ENCODE assay signal across 8 cellular contexts in the genomic region with DNA sequence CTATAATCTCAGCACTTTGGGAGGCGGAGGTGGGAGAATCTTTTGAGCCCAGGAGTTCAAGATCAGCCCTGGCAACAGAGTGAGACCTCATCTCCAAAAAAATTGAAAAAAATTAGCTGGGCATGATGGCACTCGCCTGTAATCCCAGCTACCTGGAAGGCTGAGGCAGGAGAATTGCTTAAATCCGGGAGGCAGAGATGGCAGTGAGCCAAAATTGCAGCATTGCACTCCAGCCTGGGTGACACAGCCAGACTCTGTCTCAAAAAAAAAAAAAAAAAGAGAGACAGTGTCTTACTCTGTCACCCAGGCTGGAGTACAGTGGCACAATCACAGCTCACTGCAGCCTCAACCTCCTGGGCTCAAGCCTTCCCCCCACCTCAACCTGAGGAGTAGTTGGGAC. TPM values are rescaled to one million over a fixed set of nuclear protein-coding genes. Genes with fewer than 3 reads are reported as not detected.
A peak's percentile ranks its signal among the peaks of the same experiment; 100 is the strongest.
DNase-seq lines count a peak whose midpoint lies in the region; TF ChIP-seq lines count a peak whose summit lies in the region.
"Not testable (repeated sequence)": the region's sequence is repeated elsewhere in the genome, so short reads cannot be mapped to it uniquely, and the experiment has no call there.

No MANE protein-coding gene starts in this region.

- not testable (repeated sequence) for H3K4me3 ChIP-seq in PC-9; mammary epithelial cell (replicated peaks in 1 of 3; ENCODE audit: insufficient read depth in 1 of 3, low read depth in 2 of 3, low read length in 3 of 3); thyroid gland (replicated peaks in 1 of 3)

- H3K4me2 ChIP-seq in PC-9; mammary epithelial cell (ENCODE audit: insufficient read depth, low read depth, low read length): not testable (repeated sequence)

- not testable (repeated sequence) for TF ChIP-seq CTCF in C4-2B (conservative IDR thresholded peaks at IDR 0.05); PC-9 (conservative IDR thresholded peaks at IDR 0.05); mammary epithelial cell (conservative IDR thresholded peaks at IDR 0.05 in 1 of 2, IDR thresholded peaks at IDR 0.05 in 1 of 2; ENCODE audit: extremely low read depth in 1 of 2, insufficient read depth in 1 of 2, low read depth in 1 of 2, low read length in 2 of 2); thyroid gland (IDR thresholded peaks at IDR 0.05)

- not testable (repeated sequence) for H3K9me3 ChIP-seq in PC-9 (ENCODE audit: insufficient read depth, low read depth); mammary epithelial cell (replicated peaks; ENCODE audit: insufficient read depth, low read length); thyroid gland

- intact Hi-C loops in PC-9 (cut with micrococcal nuclease; ENCODE audit: unreplicated experiment); mammary epithelial cell (cut with micrococcal nuclease); thyroid gland (cut with DNase I): not testable (repeated sequence)

- dilution Hi-C loops in mammary epithelial cell (cut with HindIII; ENCODE audit: low sequenced_read_pairs), result loop anchor here (5.0 kb wide), 3 partner anchors 34 to 99 kb away; no protein-coding TSS in a partner anchor

- CTCF ChIA-PET in PC-9 (lab: Charles Lee), result not testable (repeated sequence)
- CTCF ChIA-PET in mammary epithelial cell (lab: Charles Lee; ENCODE audit: low non-redundant PET), result interaction anchor here (0.5 kb wide), 1 partner anchor 501 kb away, joined by 3 read pairs; no protein-coding TSS in a partner anchor

- not testable (repeated sequence) for H3K4me1 ChIP-seq in PC-9 (replicated peaks; ENCODE audit: insufficient read depth); thyroid gland
- peaks cover 17% of the 10 kb centered on the region for H3K4me1 ChIP-seq in mammary epithelial cell (ENCODE audit: insufficient read depth, low read length)

- 0% methylated on average over 2 of the region's 3 CpGs for WGBS in mammary epithelial cell (ENCODE audit: low coverage, missing lambda C conversion rate)
- WGBS in thyroid gland, 2 donors, result 45 to 54% methylated on average over 3 of the region's 3 CpGs

- not testable (repeated sequence) for H3K9ac ChIP-seq in mammary epithelial cell (ENCODE audit: insufficient read depth, low read length)

- not testable (repeated sequence) for BruUV-seq in PC-9 (replicated peaks; lab: Mats Ljungman, UMichigan); mammary epithelial cell (replicated peaks; lab: Mats Ljungman, UMichigan)

- peak; percentile 31 for DNase-seq in Daoy (ENCODE audit: low read depth)
- peak; percentile 37 for DNase-seq in NCI-H146 (lab: John Stamatoyannopoulos, UW)
- DNase-seq in NCI-H345 (lab: John Stamatoyannopoulos, UW), result peak; percentile 68
- peak; percentile 48 to 56 for DNase-seq in PC-9
- peak; percentile 34 for DNase-seq in mammary epithelial cell
- peak; percentile 16 for DNase-seq in kidney tubule cell (ENCODE audit: low spot score)
- DNase-seq in thyroid gland, result peak; percentile 44 to 51

- H4K20me1 ChIP-seq in PC-9 (ENCODE audit: insufficient read depth); mammary epithelial cell (ENCODE audit: insufficient read depth, low read length): not testable (repeated sequence)

- not testable (repeated sequence) for H3K27me3 ChIP-seq in PC-9 (ENCODE audit: insufficient read depth, low read depth); mammary epithelial cell (ENCODE audit: insufficient read depth, low read length); thyroid gland

- not testable (repeated sequence) for H3F3A ChIP-seq in PC-9 (ENCODE audit: insufficient read depth, low read depth)

- H3K9me2 ChIP-seq in PC-9 (ENCODE audit: insufficient read depth), result not testable (repeated sequence)

- not testable (repeated sequence) for H3K79me2 ChIP-seq in PC-9 (ENCODE audit: low read depth); mammary epithelial cell (ENCODE audit: insufficient read depth, low read length)

- POLR2A ChIA-PET in PC-9 (lab: Charles Lee; ENCODE audit: unreplicated experiment), result interaction anchor here (0.6 kb wide), 1 partner anchor 581 kb away, joined by 5 read pairs; no protein-coding TSS in a partner anchor

- H3K36me3 ChIP-seq in PC-9 (ENCODE audit: low read depth); mammary epithelial cell (ENCODE audit: insufficient read depth, low read length); thyroid gland: not testable (repeated sequence)

- H3K27ac ChIP-seq in C4-2B, result 0 out of 2 replicates have a peak overlapping the region, but pooled peaks have one; percentile 3
- not testable (repeated sequence) for H3K27ac ChIP-seq in PC-9; mammary epithelial cell (ENCODE audit: insufficient read depth, low read depth, low read length); thyroid gland

- in situ Hi-C loops in mammary epithelial cell (cut with MboI; ENCODE audit: low sequenced_read_pairs in 2 of 2), result loop anchor here in 1 of 2 donors (25.0 kb wide), 1 partner anchor 116 kb away; no protein-coding TSS in a partner anchor

- not testable (repeated sequence) for TF ChIP-seq POLR2A in thyroid gland (IDR thresholded peaks at IDR 0.05)

- not testable (repeated sequence) for H2AFZ ChIP-seq in PC-9
- peak overlapping the region; percentile 48 for H2AFZ ChIP-seq in mammary epithelial cell (ENCODE audit: low read depth, low read length)

RNA-seq across cellular contexts. Expression of a gene that starts 27.2 kb away (rescaled TPM):
- total RNA-seq in Daoy (2014; rRNA removed; shearing (Covaris generic)), result 13.1 and 18.8 TPM in 2 replicates
- total RNA-seq in PC-9 (2021), result 24.6 and 28.4 TPM in 2 replicates
- 10 to 100 TPM; 41.0 to 70.6 TPM for total RNA-seq in mammary epithelial cell
- 62.0 TPM for polyA plus RNA-seq in mammary epithelial cell
- polyA minus RNA-seq in mammary epithelial cell, result 81.7 TPM
- total RNA-seq in thyroid gland, result 1 to 10 TPM; 2.3 to 8.5 (median 4.6) TPM

Comparison
In these comparisons a context has a peak if more than half of its experiments do, and no peak if none do; other contexts are left out.
1. DNase-seq: peak in every context shown above with its lines; median percentile 68 in NCI-H345; 52 in PC-9; 48 in thyroid gland; 37 in NCI-H146; 34 in mammary epithelial cell; 31 in Daoy; 16 in kidney tubule cell.